ENCODE assay signal across 12 cellular contexts in genomic region chr20:8812818-8813217, GRCh38.
DNase-seq lines count a peak whose midpoint lies in the region; ATAC-seq, FAIRE-seq and TF ChIP-seq lines count a peak whose summit lies in the region.
"Had no signal": no experiment of that assay in that cellular context is flagged by ENCODE, and none has a peak within 500 bp of the region (broad histone marks: within the 10 kb centered on the region; RNA-seq: fewer than 3 reads in every experiment).

No MANE protein-coding gene starts in this region.

- BruUV-seq in K562 (replicated peaks; lab: Mats Ljungman, UMichigan), result no TSS peak

- in situ Hi-C loops in K562 (cut with MboI), result no loop called here

- POLR2A ChIA-PET in K562 (lab: Yijun Ruan, JAX), result no interaction called here

- H3K9ac ChIP-seq in K562 (ENCODE audit: insufficient read depth in 1 of 2, low read depth in 2 of 2, low read length in 2 of 2), result no peak overlapping the region

- no peaks in the 10 kb centered on the region for H3K9me1 ChIP-seq in K562 (ENCODE audit: control insufficient read depth, insufficient read depth, low read length)

- H3K4me3 ChIP-seq in K562 (no peak overlapping the region), aorta (ENCODE audit: low read length in 2 of 2) (no peak overlapping the region)

- no peak for FAIRE-seq in K562 (lab: Jason Lieb, UNC)

- H3K27ac ChIP-seq in K562 (ENCODE audit: extremely low read depth, low read depth, low read length) (no peak overlapping the region), layer of hippocampus (ENCODE audit: low read depth, low read length) (peak overlapping the region; percentile 78), aorta (ENCODE audit: low read depth in 1 of 2, low read length in 2 of 2) (no peak overlapping the region)

- H3K36me3 ChIP-seq in K562 (ENCODE audit: control insufficient read depth, insufficient read depth, low read length) (no peaks in the 10 kb centered on the region), aorta (ENCODE audit: control insufficient read depth in 1 of 2, insufficient read depth in 2 of 2, low read length in 1 of 2) (no peaks in the 10 kb centered on the region)

- no peak for TF ChIP-seq POLR2A in K562 (conservative IDR thresholded peaks at IDR 0.05)

- no peak for TF ChIP-seq CTCF in K562 (IDR thresholded peaks at IDR 0.05 in 2 of 3, conservative IDR thresholded peaks at IDR 0.05 in 1 of 3; ENCODE audit: insufficient read depth in 2 of 3, low read depth in 1 of 3, low read length in 3 of 3)

- CTCF ChIA-PET in K562 (lab: Yijun Ruan, JAX; ENCODE audit: low intra/inter-chr PET ratio), result no interaction called here

- 0% methylated on average over 6 of the region's 7 CpGs for WGBS in K562 (ENCODE audit: insufficient coverage, low coverage, missing lambda C conversion rate)
- 52 to 54% methylated on average over 7 of the region's 7 CpGs for WGBS in aorta, 2 donors

- intact Hi-C loops in K562 (cut with micrococcal nuclease) (no loop called here), aorta (cut with DNase I) (no loop called here)

- no peaks in the 10 kb centered on the region for H3K79me2 ChIP-seq in K562 (ENCODE audit: control insufficient read depth, insufficient read depth, low read length)

- no peaks in the 10 kb centered on the region for H3K9me3 ChIP-seq in K562 (replicated peaks; ENCODE audit: control insufficient read depth, insufficient read depth, low read depth, low read length)
- H3K9me3 ChIP-seq in aorta (ENCODE audit: control insufficient read depth, low read length), result no peaks in the 10 kb centered on the region

- H3K4me2 ChIP-seq in K562 (ENCODE audit: insufficient read depth, low read length), result no peak overlapping the region

- H3K27me3 ChIP-seq in K562 (ENCODE audit: control insufficient read depth in 2 of 2, insufficient read depth in 2 of 2, low read length in 2 of 2) (no peaks in the 10 kb centered on the region), layer of hippocampus (ENCODE audit: control insufficient read depth, insufficient read depth, low read length) (no peaks in the 10 kb centered on the region), aorta (ENCODE audit: control insufficient read depth in 1 of 2, insufficient read depth in 2 of 2, low read length in 1 of 2) (no peaks in the 10 kb centered on the region)

- H3K4me1 ChIP-seq in K562 (replicated peaks in 1 of 2; ENCODE audit: control insufficient read depth in 2 of 2, insufficient read depth in 2 of 2, low read length in 2 of 2), result no peaks in the 10 kb centered on the region
- H3K4me1 ChIP-seq in aorta (ENCODE audit: control insufficient read depth in 1 of 2, insufficient read depth in 2 of 2, low read length in 2 of 2), result no peaks in the 10 kb centered on the region

- no peaks in the 10 kb centered on the region for H4K20me1 ChIP-seq in K562 (replicated peaks; ENCODE audit: control insufficient read depth, insufficient read depth, low read length)

- DNase-seq in NCI-H345 (lab: John Stamatoyannopoulos, UW) (peak; percentile 17), NCI-H345 treated with DMSO at 0.1 percent for 48 hours (lab: John Stamatoyannopoulos, UW; ENCODE audit: unreplicated experiment) (no peak), K562 (ENCODE audit: extremely low read depth in 1 of 4, low spot score in 3 of 4) (no peak), aorta (no peak), activated T-cell treated with anti-CD3 and anti-CD28 coated beads for 4 hours (no peak)
- no peak for DNase-seq in central memory CD4-positive, alpha-beta T cell
- DNase-seq: activated CD8-positive, alpha-beta memory T cell treated with anti-CD3 and anti-CD28 coated beads, Interleukin-2, amount 10 ng/mL, durations not matched to agents 7 days and 5 days; activated naive CD8-positive, alpha-beta T cell treated with anti-CD3 and anti-CD28 coated beads, Interleukin-2, amount 10 ng/mL, durations not matched to agents 7 days and 5 days; MM.1S; retina had no signal

- no peak overlapping the region for H2AFZ ChIP-seq in K562 (ENCODE audit: low read depth, low read length)

- no peak for TF ChIP-seq RAD21 in K562 (CRISPR knock-in tag; conservative IDR thresholded peaks at IDR 0.05 in 1 of 2, IDR thresholded peaks at IDR 0.05 in 1 of 2)

- ATAC-seq in K562 (no peak), aorta (ENCODE audit: low FRiP score) (peak; percentile 60), GM18520 (IDR thresholded peaks at IDR 0.05; ENCODE audit: unreplicated experiment) (no peak)
- ATAC-seq: activated CD8-positive, alpha-beta memory T cell treated with anti-CD3 and anti-CD28 coated beads, Interleukin-2, amount 10 ng/mL, durations not matched to agents 7 days and 5 days had no signal

- no peak for TF ChIP-seq EP300 in K562 (IDR thresholded peaks at IDR 0.05; ENCODE audit: low read length)

TF ChIP-seq in K562, 482 proteins besides CTCF, POLR2A, EP300 and RAD21:
- TF ChIP-seq, protein P1, sequence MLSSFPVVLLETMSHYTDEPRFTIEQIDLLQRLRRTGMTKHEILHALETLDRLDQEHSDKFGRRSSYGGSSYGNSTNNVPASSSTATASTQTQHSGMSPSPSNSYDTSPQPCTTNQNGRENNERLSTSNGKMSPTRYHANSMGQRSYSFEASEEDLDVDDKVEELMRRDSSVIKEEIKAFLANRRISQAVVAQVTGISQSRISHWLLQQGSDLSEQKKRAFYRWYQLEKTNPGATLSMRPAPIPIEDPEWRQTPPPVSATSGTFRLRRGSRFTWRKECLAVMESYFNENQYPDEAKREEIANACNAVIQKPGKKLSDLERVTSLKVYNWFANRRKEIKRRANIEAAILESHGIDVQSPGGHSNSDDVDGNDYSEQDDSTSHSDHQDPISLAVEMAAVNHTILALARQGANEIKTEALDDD (IDR thresholded peaks at IDR 0.05), result no peak
- TF ChIP-seq SNAPC5 (CRISPR knock-in tag; IDR thresholded peaks at IDR 0.05) (no peak), GABPA (tag; conservative IDR thresholded peaks at IDR 0.05; ENCODE audit: low read depth) (0 out of 2 replicates have a peak, but pooled peaks have one; percentile 27)
TF ChIP-seq in K562: peak in this region for 1.
